In genomic region chr9:124506931-124507879, GRCh38 we compare ENCODE assay signal across 20 cellular contexts. TPM values are rescaled to one million over a fixed set of nuclear protein-coding genes. Genes with fewer than 3 reads are reported as not detected.
A peak's percentile ranks its signal among the peaks of the same experiment; 100 is the strongest.
DNase-seq lines count a peak whose midpoint lies in the region; ATAC-seq and TF ChIP-seq lines count a peak whose summit lies in the region.
"Had no signal": no experiment of that assay in that cellular context is flagged by ENCODE, and none has a peak within 500 bp of the region (broad histone marks: within the 10 kb centered on the region; RNA-seq: fewer than 3 reads in every experiment).

Gene NR5A1, minus strand, starts transcription at chr9:124507399. Its CDS starts 4,004 bp downstream, at chr9:124503395.

- H3K27ac ChIP-seq in H9 (ENCODE audit: insufficient read length, low read depth, low read length) (no peak within 1 kb of the TSS), adrenal gland (peak within 1 kb of the TSS; percentile 81 to 95 (median 90)), testis (peak within 1 kb of the TSS; percentile 53 to 78), thyroid gland (no peak within 1 kb of the TSS)
- H3K27ac ChIP-seq: RWPE1, SK-N-MC had no signal

- no peak within 1 kb of the TSS for H2AK5ac ChIP-seq in H9 (ENCODE audit: insufficient read length, low read length)

- no peak within 1 kb of the TSS for H3K9ac ChIP-seq in H9 (ENCODE audit: extremely low read depth, insufficient read length, low read length)

- H3K9me3 ChIP-seq in H9 (ENCODE audit: control insufficient read depth, low read depth, low read length): no peaks in the 10 kb centered on the region
- no peaks in the 10 kb centered on the region for H3K9me3 ChIP-seq in adrenal gland (replicated peaks in 1 of 3)
- H3K9me3 ChIP-seq in testis: no peaks in the 10 kb centered on the region
- H3K9me3 ChIP-seq in thyroid gland: no peaks in the 10 kb centered on the region

- H3K4me1 Mint-ChIP-seq in H9 (peaks cover 9 to 31% of the 10 kb centered on the region in 2 experiments), nephron (peaks cover 12% of the 10 kb centered on the region)
- peaks cover 10% of the 10 kb centered on the region for H3K4me1 Mint-ChIP-seq in activated naive CD8-positive, alpha-beta T cell treated with anti-CD3 and anti-CD28 coated beads, Interleukin-2, amount 50 U/mL, for 24 hours

- no peak within 1 kb of the TSS for H2BK15ac ChIP-seq in H9 (ENCODE audit: low read depth, low read length)

- no peaks in the 10 kb centered on the region for H3K79me1 ChIP-seq in H9 (ENCODE audit: insufficient read depth, low read depth, low read length, poor library complexity, severe bottlenecking)

- no peak within 1 kb of the TSS for H2BK120ac ChIP-seq in H9 (ENCODE audit: low read depth, low read length, poor library complexity, severe bottlenecking)

- TF ChIP-seq POLR2A in adrenal gland (IDR thresholded peaks at IDR 0.05): peak; percentile 36 to 74
- no peak for TF ChIP-seq POLR2A in testis (IDR thresholded peaks at IDR 0.05)
- TF ChIP-seq POLR2A in thyroid gland (IDR thresholded peaks at IDR 0.05): no peak

- H4K91ac ChIP-seq in H9 (ENCODE audit: insufficient read length, low read depth, low read length): no peak within 1 kb of the TSS

- H2BK5ac ChIP-seq in H9 (ENCODE audit: insufficient read length, low read length): no peak within 1 kb of the TSS

- H3K23ac ChIP-seq in H9 (ENCODE audit: insufficient read length, low read depth, low read length): no peak within 1 kb of the TSS

- intact Hi-C loops in adrenal gland (cut with DNase I): no loop called here
- intact Hi-C loops in testis (cut with DNase I; ENCODE audit: low total_unique reads): no loop called here
- intact Hi-C loops in thyroid gland (cut with DNase I): no loop called here

- H2BK12ac ChIP-seq in H9 (ENCODE audit: insufficient read length, low read depth, low read length): no peak within 1 kb of the TSS

- peak within 1 kb of the TSS in 3 of 4 donors; percentile 38 to 76 (median 69) for H3K4me3 ChIP-seq in adrenal gland
- peak within 1 kb of the TSS; percentile 61 to 76 for H3K4me3 ChIP-seq in testis
- no peak within 1 kb of the TSS for H3K4me3 ChIP-seq in thyroid gland (replicated peaks in 1 of 3)
- H3K4me3 ChIP-seq: SK-N-MC had no signal

- H3K9me3 Mint-ChIP-seq in H9 (peaks cover 0 to 8% of the 10 kb centered on the region in 2 experiments; a peak in 3 of 5 replicates), nephron (peaks cover 3% of the 10 kb centered on the region)
- no peaks in the 10 kb centered on the region for H3K9me3 Mint-ChIP-seq in activated naive CD8-positive, alpha-beta T cell treated with anti-CD3 and anti-CD28 coated beads, Interleukin-2, amount 50 U/mL, for 24 hours
- H3K9me3 Mint-ChIP-seq: CD8-positive, alpha-beta T cell had no signal

- no peak within 1 kb of the TSS for H2BK20ac ChIP-seq in H9 (ENCODE audit: low read depth, low read length, poor library complexity, severe bottlenecking)

- TF ChIP-seq CTCF in H9 (conservative IDR thresholded peaks at IDR 0.05) (no peak), adrenal gland (IDR thresholded peaks at IDR 0.05) (no peak), nephron (IDR thresholded peaks at IDR 0.05; ENCODE audit: unreplicated experiment in 3 of 3) (no peak), testis (IDR thresholded peaks at IDR 0.05) (no peak), thyroid gland (IDR thresholded peaks at IDR 0.05) (no peak)

- no CpG with 5 or more reads among the region's 34 CpGs for WGBS in H9 (ENCODE audit: extremely low coverage, insufficient read length, low lambda C conversion rate)
- 44 to 54% (median 47%) methylated on average over 19 to 34 of the region's 34 CpGs for WGBS in adrenal gland, 4 donors
- 27 to 52% methylated on average over 31 to 32 of the region's 34 CpGs for WGBS in testis, 2 donors
- WGBS in thyroid gland, 2 donors: 93 to 96% methylated on average over 26 to 27 of the region's 34 CpGs

- H3K27me3 ChIP-seq in H9 (ENCODE audit: insufficient read depth, low read length) (peaks cover 28% of the 10 kb centered on the region), adrenal gland (peaks cover 12% of the 10 kb centered on the region), testis (no peaks in the 10 kb centered on the region), thyroid gland (peaks cover 26% of the 10 kb centered on the region)

- H3K4ac ChIP-seq in H9 (ENCODE audit: low read depth, low read length): no peak within 1 kb of the TSS

- H3K18ac ChIP-seq in H9 (ENCODE audit: insufficient read length, low read depth, low read length): no peak within 1 kb of the TSS

- no peaks in the 10 kb centered on the region for H3K36me3 ChIP-seq in adrenal gland (replicated peaks in 1 of 2)
- no peaks in the 10 kb centered on the region for H3K36me3 ChIP-seq in testis (ENCODE audit: low read depth, missing control alignments)
- no peaks in the 10 kb centered on the region for H3K36me3 ChIP-seq in thyroid gland

- no peak within 1 kb of the TSS for H3K4me2 ChIP-seq in H9 (ENCODE audit: insufficient read depth, insufficient read length, low read length)

- H4K20me1 ChIP-seq in H9 (ENCODE audit: control insufficient read depth, insufficient read depth, insufficient read length): no peaks in the 10 kb centered on the region

- no peak within 1 kb of the TSS for H4K8ac ChIP-seq in H9 (replicated peaks; ENCODE audit: insufficient read length, low read depth, low read length)

- H3K56ac ChIP-seq in H9 (ENCODE audit: insufficient read length, low read depth, low read length): no peak within 1 kb of the TSS

- peaks cover 0 to 2% (median 0%) of the 10 kb centered on the region in 3 experiments; a peak in 1 of 7 replicates for H3K36me3 Mint-ChIP-seq in H9 (ENCODE audit: insufficient read depth in 1 of 3, low read depth in 3 of 3)
- H3K36me3 Mint-ChIP-seq in nephron (ENCODE audit: low read depth): no peaks in the 10 kb centered on the region
- no peaks in the 10 kb centered on the region for H3K36me3 Mint-ChIP-seq in activated naive CD8-positive, alpha-beta T cell treated with anti-CD3 and anti-CD28 coated beads, Interleukin-2, amount 50 U/mL, for 24 hours (ENCODE audit: low read depth)
- H3K36me3 Mint-ChIP-seq: CD8-positive, alpha-beta T cell had no signal

- H3K23me2 ChIP-seq in H9 (ENCODE audit: insufficient read length, low read depth, low read length, poor library complexity, severe bottlenecking): peaks cover 6% of the 10 kb centered on the region

- H2AFZ ChIP-seq in H9 (ENCODE audit: low read length): no peak within 1 kb of the TSS

- H3K27ac Mint-ChIP-seq in H9 (no peak within 1 kb of the TSS), nephron (no peak within 1 kb of the TSS)
- H3K27ac Mint-ChIP-seq in activated naive CD8-positive, alpha-beta T cell treated with anti-CD3 and anti-CD28 coated beads, Interleukin-2, amount 50 U/mL, for 24 hours: no peak within 1 kb of the TSS
- H3K27ac Mint-ChIP-seq: CD8-positive, alpha-beta T cell had no signal

- no peak within 1 kb of the TSS for H4K5ac ChIP-seq in H9 (ENCODE audit: insufficient read length, low read depth, low read length)

- H3K14ac ChIP-seq in H9 (ENCODE audit: insufficient read depth, low read length): no peak within 1 kb of the TSS

- ATAC-seq in activated naive CD8-positive, alpha-beta T cell treated with anti-CD3 and anti-CD28 coated beads, Interleukin-2, amount 50 U/mL, for 24 hours: no peak
- ATAC-seq: CD8-positive, alpha-beta T cell; HCT116 had no signal

- H3K4me1 ChIP-seq in H9 (ENCODE audit: insufficient read depth, low read length): peaks cover 4% of the 10 kb centered on the region; the same call in 1 of the 2 replicates
- peaks cover 24 to 37% of the 10 kb centered on the region in 2 donors for H3K4me1 ChIP-seq in adrenal gland (replicated peaks in 1 of 2)
- H3K4me1 ChIP-seq in testis: peaks cover 36% of the 10 kb centered on the region
- peaks cover 5 to 21% of the 10 kb centered on the region in 2 donors for H3K4me1 ChIP-seq in thyroid gland

- DNase-seq in H9 (peak; percentile 31), adrenal gland (peak; percentile 80 to 91 (median 85)), testis (peak; percentile 84), thyroid gland (no peak), NCI-H82 treated with DMSO at 0.1 percent for 48 hours (lab: John Stamatoyannopoulos, UW; ENCODE audit: unreplicated experiment) (no peak)
- DNase-seq in activated naive CD8-positive, alpha-beta T cell treated with anti-CD3 and anti-CD28 coated beads, Interleukin-2, amount 50 U/mL, for 24 hours: no peak
- DNase-seq: CD8-positive, alpha-beta T cell; DND-41; GDM1; NCI-H1436 treated with DMSO at 0.1 percent for 48 hours; NCI-H2081 treated with DMSO at 0.1 percent for 48 hours; NCI-H2227 treated with DMSO at 0.1 percent for 48 hours; NCI-H524 treated with DMSO at 0.1 percent for 48 hours; NK-92 treated with Interleukin-12 subunit alpha and Interleukin-12 subunit beta, amount 100 ng/mL, for 24 hours had no signal

- H3K79me2 ChIP-seq in H9 (ENCODE audit: insufficient read depth, low read length): no peaks in the 10 kb centered on the region

- H3K27me3 Mint-ChIP-seq in H9 (ENCODE audit: low read depth) (peaks cover 43% of the 10 kb centered on the region), nephron (ENCODE audit: low read depth) (peaks cover 59% of the 10 kb centered on the region)
- peaks cover 28% of the 10 kb centered on the region for H3K27me3 Mint-ChIP-seq in activated naive CD8-positive, alpha-beta T cell treated with anti-CD3 and anti-CD28 coated beads, Interleukin-2, amount 50 U/mL, for 24 hours

- H3T11ph ChIP-seq in H9 (ENCODE audit: low read length): no peak within 1 kb of the TSS

- H3K4me3 Mint-ChIP-seq in H9 (no peak within 1 kb of the TSS; a peak in 1 of 5 replicates), nephron (peak within 1 kb of the TSS in 2 of 3 experiments; percentile 9 to 32)
- H3K4me3 Mint-ChIP-seq in activated naive CD8-positive, alpha-beta T cell treated with anti-CD3 and anti-CD28 coated beads, Interleukin-2, amount 50 U/mL, for 24 hours: no peak within 1 kb of the TSS
- H3K4me3 Mint-ChIP-seq: CD8-positive, alpha-beta T cell had no signal

RNA-seq across cellular contexts. Expression of gene NR5A1, which starts in this region (rescaled TPM):
- 0.37 and 0.46 TPM in 2 replicates for total RNA-seq in H9 (2021)
- total RNA-seq in adrenal gland: 100 to 1,000 TPM; 167 to 637 (median 218) TPM
- 100 to 1,000 TPM; 110 to 312 (median 225) TPM for polyA plus RNA-seq in adrenal gland
- total RNA-seq in testis: 10 to 100 TPM; 43.5 to 65.2 TPM
- polyA plus RNA-seq in testis (ENCODE audit: insufficient read depth, low read depth, low replicate concordance): 28.7 TPM
- under 1 TPM in 1 of 4 donors, not detected in 3; 0.40 TPM for total RNA-seq in thyroid gland
- total RNA-seq: CD8-positive, alpha-beta T cell had no signal
- polyA plus RNA-seq: AG04450, BJ had no signal

Comparison
In these comparisons a context has a peak if more than half of its experiments do, and no peak if none do; other contexts are left out.
1. RNA of gene NR5A1 (total RNA-seq): 167 to 637 TPM in adrenal gland and 43.5 to 65.2 TPM in testis; 0.40 TPM in thyroid gland and 0.37 to 0.46 TPM in H9; every median in the first group is over 10 times any median in the second.
2. Peak in DNase-seq in H9; RNA of the gene not detected or under 1 TPM.
3. DNase-seq: peak in adrenal gland (7 of 7) and testis (single experiment); none in thyroid gland (0 of 2), activated naive CD8-positive, alpha-beta T cell treated with anti-CD3 and anti-CD28 coated beads, Interleukin-2, amount 50 U/mL, for 24 hours (single experiment) and NCI-H82 treated with DMSO at 0.1 percent for 48 hours (single experiment).
4. H3K27ac ChIP-seq: peak in adrenal gland (5 of 5) and testis (2 of 2); none in H9 (single experiment) and thyroid gland (0 of 3).
5. H3K4me3 Mint-ChIP-seq: peak in nephron (2 of 3); none in H9 (0 of 2) and activated naive CD8-positive, alpha-beta T cell treated with anti-CD3 and anti-CD28 coated beads, Interleukin-2, amount 50 U/mL, for 24 hours (single experiment).
6. H3K4me3 ChIP-seq: peak in adrenal gland (3 of 4) and testis (2 of 2); none in thyroid gland (0 of 3).
7. POLR2A ChIP-seq: peak in adrenal gland (2 of 2); none in testis (single experiment) and thyroid gland (0 of 2).